In genomic region chr17:6557040-6557438, GRCh38 we compare ENCODE assay signal across 11 cellular contexts. TPM values are rescaled to one million over a fixed set of nuclear protein-coding genes. Genes with fewer than 3 reads are reported as not detected.
DNase-seq lines count a peak whose midpoint lies in the region; TF ChIP-seq lines count a peak whose summit lies in the region.
"Had no signal": no experiment of that assay in that cellular context is flagged by ENCODE, and none has a peak within 500 bp of the region (broad histone marks: within the 10 kb centered on the region; RNA-seq: fewer than 3 reads in every experiment).

No MANE protein-coding gene starts in this region.

- H3K27ac Mint-ChIP-seq in activated naive CD4-positive, alpha-beta T cell treated with anti-CD3 and anti-CD28 coated beads, Interleukin-2, amount 50 U/mL, for 24 hours: no peak overlapping the region
- no peak overlapping the region for H3K27ac Mint-ChIP-seq in dendritic cell treated with granulocyte-macrophage colony-stimulating factor and Interleukin-4, amounts not matched to agents 40 ng/mL and 50 ng/mL, for 4 days
- H3K27ac Mint-ChIP-seq in type B pancreatic cell: peak overlapping the region; percentile 58

- no peaks in the 10 kb centered on the region for H3K36me3 Mint-ChIP-seq in activated naive CD4-positive, alpha-beta T cell treated with anti-CD3 and anti-CD28 coated beads, Interleukin-2, amount 50 U/mL, for 24 hours
- H3K36me3 Mint-ChIP-seq in dendritic cell treated with granulocyte-macrophage colony-stimulating factor and Interleukin-4, amounts not matched to agents 40 ng/mL and 50 ng/mL, for 4 days (ENCODE audit: low read depth): no peaks in the 10 kb centered on the region
- no peaks in the 10 kb centered on the region for H3K36me3 Mint-ChIP-seq in type B pancreatic cell

- peak overlapping the region; percentile 50 for H3K9ac ChIP-seq in mucosa of stomach (ENCODE audit: low read length)

- H3K9me3 Mint-ChIP-seq in activated naive CD4-positive, alpha-beta T cell treated with anti-CD3 and anti-CD28 coated beads, Interleukin-2, amount 50 U/mL, for 24 hours: no peaks in the 10 kb centered on the region
- peaks cover 18% of the 10 kb centered on the region for H3K9me3 Mint-ChIP-seq in dendritic cell treated with granulocyte-macrophage colony-stimulating factor and Interleukin-4, amounts not matched to agents 40 ng/mL and 50 ng/mL, for 4 days
- no peaks in the 10 kb centered on the region for H3K9me3 Mint-ChIP-seq in type B pancreatic cell

- no peak overlapping the region for H3K4me3 ChIP-seq in mucosa of stomach (ENCODE audit: low read length)

- peaks cover 27% of the 10 kb centered on the region for H3K27me3 Mint-ChIP-seq in activated naive CD4-positive, alpha-beta T cell treated with anti-CD3 and anti-CD28 coated beads, Interleukin-2, amount 50 U/mL, for 24 hours
- peaks cover 78% of the 10 kb centered on the region for H3K27me3 Mint-ChIP-seq in dendritic cell treated with granulocyte-macrophage colony-stimulating factor and Interleukin-4, amounts not matched to agents 40 ng/mL and 50 ng/mL, for 4 days
- H3K27me3 Mint-ChIP-seq in type B pancreatic cell: peaks cover 64% of the 10 kb centered on the region

- H3K36me3 ChIP-seq in mucosa of stomach (ENCODE audit: control insufficient read depth, insufficient read depth, low read length): no peaks in the 10 kb centered on the region
- H3K36me3 ChIP-seq: pancreas had no signal

- H3K9me3 ChIP-seq in mucosa of stomach (ENCODE audit: control insufficient read depth, low read length): no peaks in the 10 kb centered on the region
- H3K9me3 ChIP-seq: pancreas had no signal

- TF ChIP-seq CTCF in type B pancreatic cell (conservative IDR thresholded peaks at IDR 0.05): no peak

- peaks cover 35% of the 10 kb centered on the region for H3K4me1 ChIP-seq in mucosa of stomach (ENCODE audit: control insufficient read depth, insufficient read depth, low read length)
- H3K4me1 ChIP-seq: pancreas had no signal

- intact Hi-C loops in dendritic cell treated with granulocyte-macrophage colony-stimulating factor and Interleukin-4, amounts not matched to agents 40 ng/mL and 50 ng/mL, for 4 days (cut with micrococcal nuclease): no loop called here

- H3K4me3 Mint-ChIP-seq in activated naive CD4-positive, alpha-beta T cell treated with anti-CD3 and anti-CD28 coated beads, Interleukin-2, amount 50 U/mL, for 24 hours: peak overlapping the region; percentile 26
- peak overlapping the region; percentile 39 for H3K4me3 Mint-ChIP-seq in dendritic cell treated with granulocyte-macrophage colony-stimulating factor and Interleukin-4, amounts not matched to agents 40 ng/mL and 50 ng/mL, for 4 days
- peak overlapping the region; percentile 80 for H3K4me3 Mint-ChIP-seq in type B pancreatic cell

- DNase-seq in activated naive CD4-positive, alpha-beta T cell (lab: John Stamatoyannopoulos, UW): no peak
- DNase-seq in type B pancreatic cell (ENCODE audit: extremely low spot score, unreplicated experiment): no peak
- no peak for DNase-seq in NCI-H1930 (lab: John Stamatoyannopoulos, UW)
- DNase-seq in pons (ENCODE audit: low spot score): no peak
- no peak for DNase-seq in superior temporal gyrus (ENCODE audit: extremely low spot score)
- DNase-seq: activated CD8-positive, alpha-beta memory T cell treated with anti-CD3 and anti-CD28 coated beads, Interleukin-2, amount 50 U/mL, for 4 hours; GF-D8 had no signal

- peaks cover 14% of the 10 kb centered on the region for H3K4me1 Mint-ChIP-seq in activated naive CD4-positive, alpha-beta T cell treated with anti-CD3 and anti-CD28 coated beads, Interleukin-2, amount 50 U/mL, for 24 hours
- peaks cover 19% of the 10 kb centered on the region for H3K4me1 Mint-ChIP-seq in dendritic cell treated with granulocyte-macrophage colony-stimulating factor and Interleukin-4, amounts not matched to agents 40 ng/mL and 50 ng/mL, for 4 days (ENCODE audit: low read depth)
- H3K4me1 Mint-ChIP-seq in type B pancreatic cell (ENCODE audit: unreplicated experiment): peaks cover 28% of the 10 kb centered on the region

- peaks cover 16% of the 10 kb centered on the region for H3K27me3 ChIP-seq in mucosa of stomach (ENCODE audit: control insufficient read depth, insufficient read depth, low read length)
- H3K27me3 ChIP-seq: pancreas had no signal

RNA-seq across cellular contexts. Expression of gene PITPNM3, which starts 0.7 kb away (rescaled TPM):
- total RNA-seq in type B pancreatic cell (ENCODE audit: low replicate concordance): 4.3 and 7.7 TPM in 2 replicates

Comparison
In these comparisons a context has a peak if more than half of its experiments do, and no peak if none do; other contexts are left out.
1. H3K4me3 Mint-ChIP-seq: peak in every context shown above with its lines; median percentile 80 in type B pancreatic cell; 39 in dendritic cell treated with granulocyte-macrophage colony-stimulating factor and Interleukin-4, amounts not matched to agents 40 ng/mL and 50 ng/mL, for 4 days; 26 in activated naive CD4-positive, alpha-beta T cell treated with anti-CD3 and anti-CD28 coated beads, Interleukin-2, amount 50 U/mL, for 24 hours.